ENCODE assay signal across 24 cellular contexts in the genomic region with DNA sequence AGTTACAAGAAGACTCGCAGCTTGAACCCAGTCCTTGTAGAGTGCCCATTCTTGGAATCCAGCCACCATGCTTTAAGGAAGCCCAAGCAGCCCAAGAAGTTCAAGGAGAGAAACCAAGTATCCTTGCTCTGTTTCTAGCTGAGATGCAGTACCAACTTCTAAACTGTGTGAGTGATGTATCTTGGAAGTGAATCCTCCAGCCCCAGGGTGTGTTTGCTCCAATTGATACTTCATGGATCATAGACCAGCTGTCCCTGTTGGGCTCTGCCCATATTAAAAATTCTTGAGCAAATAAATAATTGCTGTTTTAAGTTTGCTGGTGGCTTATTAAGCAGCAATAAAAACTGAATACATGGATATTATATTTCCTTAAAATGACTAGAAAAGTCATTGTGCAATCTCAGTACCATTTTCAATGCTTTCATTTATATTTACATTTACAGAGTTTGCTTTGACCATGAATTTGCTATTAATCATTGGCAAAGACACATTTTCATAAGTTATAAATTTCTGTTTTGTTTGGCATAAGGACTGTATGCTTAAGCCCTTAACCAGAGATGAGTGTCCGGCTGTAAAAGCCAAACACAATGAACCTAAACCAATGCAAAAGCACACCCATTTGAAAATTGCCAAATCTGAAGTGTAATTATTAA. TPM values are rescaled to one million over a fixed set of nuclear protein-coding genes. Genes with fewer than 3 reads are reported as not detected.
DNase-seq lines count a peak whose midpoint lies in the region; ATAC-seq lines count a peak whose summit lies in the region.
"Had no signal": no experiment of that assay in that cellular context is flagged by ENCODE, and none has a peak within 500 bp of the region (broad histone marks: within the 10 kb centered on the region; RNA-seq: fewer than 3 reads in every experiment).

No MANE protein-coding gene starts in this region.

- peaks cover 30% of the 10 kb centered on the region for H3K4me1 ChIP-seq in skeletal muscle satellite cell (ENCODE audit: control insufficient read depth, insufficient read depth, low read length)
- H3K4me1 ChIP-seq: colonic mucosa had no signal

- DNase-seq in SHP77 treated with DMSO at 0.1 percent for 48 hours (lab: John Stamatoyannopoulos, UW) (peak; percentile 26), SHP77 (lab: John Stamatoyannopoulos, UW) (no peak), NCI-H748 treated with DMSO at 0.1 percent for 48 hours (lab: John Stamatoyannopoulos, UW) (peak; percentile 55), fibroblast of the conjunctiva (ENCODE audit: low read depth) (peak; percentile 48)
- DNase-seq: activated CD4-positive, alpha-beta T cell treated with anti-CD3 and anti-CD28 coated beads, Interleukin-2, amount 50 U/mL, for 48 hours; activated CD4-positive, CD25-positive, alpha-beta regulatory T cell treated with anti-CD3 and anti-CD28 coated beads, Interleukin-2, amount 50 U/mL, for 72 hours; activated naive CD4-positive, alpha-beta T cell treated with Interleukin-2 at 50 U/mL for 16 hours; CD4-positive, CD25-positive, alpha-beta regulatory T cell; colonic mucosa; effector CD4-positive, alpha-beta T cell; heart left ventricle; NCI-H187; NCI-H2171; NCI-H524; Right ventricle myocardium superior; small intestine; stimulated activated naive B cell treated with anti-CD40 and anti-IgM and Interleukin-4, amounts not matched to agents 10 μg/mL and 1 μg/mL and 100 μg/mL, for 72 hours; T-helper 2 cell; upper lobe of right lung had no signal

- no peaks in the 10 kb centered on the region for H3K27me3 ChIP-seq in skeletal muscle satellite cell (ENCODE audit: control insufficient read depth, insufficient read depth, low read length)
- H3K27me3 ChIP-seq: colonic mucosa, heart left ventricle, suprapubic skin, upper lobe of right lung had no signal

- H3K4me2 ChIP-seq in skeletal muscle satellite cell (ENCODE audit: low read length) = peak overlapping the region; percentile 28

- H3K9ac ChIP-seq in skeletal muscle satellite cell (ENCODE audit: low read depth, low read length) = no peak overlapping the region

- no peaks in the 10 kb centered on the region for H3K36me3 ChIP-seq in skeletal muscle satellite cell (ENCODE audit: insufficient read depth, low read length)
- H3K36me3 ChIP-seq: colonic mucosa, heart left ventricle, suprapubic skin, upper lobe of right lung had no signal

- peak overlapping the region; percentile 15 for H3K4me3 ChIP-seq in skeletal muscle satellite cell (ENCODE audit: low read length)
- H3K4me3 ChIP-seq: colonic mucosa, heart left ventricle, suprapubic skin, upper lobe of right lung had no signal

- H3K9me3 ChIP-seq in skeletal muscle satellite cell (replicated peaks; ENCODE audit: low read length) = no peaks in the 10 kb centered on the region
- H3K9me3 ChIP-seq: colonic mucosa, suprapubic skin had no signal

- no peak for ATAC-seq in GM21786 (IDR thresholded peaks at IDR 0.05; ENCODE audit: unreplicated experiment)
- no peak for ATAC-seq in GM18519 (IDR thresholded peaks at IDR 0.05; ENCODE audit: low FRiP score, unreplicated experiment)
- ATAC-seq in GM21528 (IDR thresholded peaks at IDR 0.05; ENCODE audit: low FRiP score, unreplicated experiment) = no peak
- ATAC-seq: stimulated activated naive B cell treated with anti-CD40 and anti-IgM and Interleukin-4, amounts not matched to agents 10 μg/mL and 1 μg/mL and 100 μg/mL, for 72 hours had no signal

RNA-seq across cellular contexts. Expression of a gene that starts 9.2 kb away (rescaled TPM):
- total RNA-seq in skeletal muscle satellite cell (2012; rRNA removed) = 11.2 and 29.5 TPM in 2 replicates

Comparison
In these comparisons a context has a peak if more than half of its experiments do, and no peak if none do; other contexts are left out.
1. DNase-seq: peak in SHP77 treated with DMSO at 0.1 percent for 48 hours (single experiment), NCI-H748 treated with DMSO at 0.1 percent for 48 hours (single experiment) and fibroblast of the conjunctiva (single experiment); none in SHP77 (0 of 2).